Comparison of ENCODE assay signal across 8 cellular contexts in genomic region chr1:56424744-56425493, GRCh38.
DNase-seq lines count a peak whose midpoint lies in the region; ATAC-seq lines count a peak whose summit lies in the region.

No MANE protein-coding gene starts in this region.

- POLR2A ChIA-PET in naive thymus-derived CD4-positive, alpha-beta T cell (lab: Charles Lee): no interaction called here

- no peaks in the 10 kb centered on the region for H3K9me3 Mint-ChIP-seq in dendritic cell treated with granulocyte-macrophage colony-stimulating factor and Interleukin-4, amounts not matched to agents 40 ng/mL and 50 ng/mL, for 4 days
- peaks cover 0 to 9% (median 1%) of the 10 kb centered on the region in 11 donors for H3K9me3 Mint-ChIP-seq in naive thymus-derived CD4-positive, alpha-beta T cell

- H3K4me1 Mint-ChIP-seq in dendritic cell treated with granulocyte-macrophage colony-stimulating factor and Interleukin-4, amounts not matched to agents 40 ng/mL and 50 ng/mL, for 4 days (ENCODE audit: low read depth): peaks cover 35% of the 10 kb centered on the region
- H3K4me1 Mint-ChIP-seq in naive thymus-derived CD4-positive, alpha-beta T cell: no peaks in the 10 kb centered on the region

- H3K4me3 ChIP-seq in naive thymus-derived CD4-positive, alpha-beta T cell (ENCODE audit: low read length): no peak overlapping the region
- H3K4me3 ChIP-seq in effector memory CD4-positive, alpha-beta T cell (ENCODE audit: insufficient read depth, low read depth, low read length, poor library complexity, severe bottlenecking): no peak overlapping the region

- H3K36me3 Mint-ChIP-seq in dendritic cell treated with granulocyte-macrophage colony-stimulating factor and Interleukin-4, amounts not matched to agents 40 ng/mL and 50 ng/mL, for 4 days (ENCODE audit: low read depth): no peaks in the 10 kb centered on the region
- no peaks in the 10 kb centered on the region for H3K36me3 Mint-ChIP-seq in naive thymus-derived CD4-positive, alpha-beta T cell

- CTCF ChIA-PET in naive thymus-derived CD4-positive, alpha-beta T cell (lab: Charles Lee): no interaction called here

- intact Hi-C loops in dendritic cell treated with granulocyte-macrophage colony-stimulating factor and Interleukin-4, amounts not matched to agents 40 ng/mL and 50 ng/mL, for 4 days (cut with micrococcal nuclease): loop anchor here (10.0 kb wide), 1 partner anchor 50 kb away; no protein-coding TSS in a partner anchor
- intact Hi-C loops in naive thymus-derived CD4-positive, alpha-beta T cell (cut with micrococcal nuclease): no loop called here

- H3K27ac Mint-ChIP-seq in dendritic cell treated with granulocyte-macrophage colony-stimulating factor and Interleukin-4, amounts not matched to agents 40 ng/mL and 50 ng/mL, for 4 days: peak overlapping the region; percentile 82
- no peak overlapping the region for H3K27ac Mint-ChIP-seq in naive thymus-derived CD4-positive, alpha-beta T cell

- H3K27ac ChIP-seq in naive thymus-derived CD4-positive, alpha-beta T cell (ENCODE audit: low read depth, low read length): no peak overlapping the region
- H3K27ac ChIP-seq in effector memory CD4-positive, alpha-beta T cell (ENCODE audit: insufficient read depth, low read length, poor library complexity, severe bottlenecking): no peak overlapping the region

- H3K9me3 ChIP-seq in naive thymus-derived CD4-positive, alpha-beta T cell (ENCODE audit: control insufficient read depth in 2 of 3, low read length in 3 of 3): no peaks in the 10 kb centered on the region
- H3K9me3 ChIP-seq in effector memory CD4-positive, alpha-beta T cell (ENCODE audit: control insufficient read depth, low read length): no peaks in the 10 kb centered on the region

- ATAC-seq in naive thymus-derived CD4-positive, alpha-beta T cell: peak; percentile 92
- no peak for ATAC-seq in HG03439 (IDR thresholded peaks at IDR 0.05; ENCODE audit: unreplicated experiment)

- H3K4me3 Mint-ChIP-seq in dendritic cell treated with granulocyte-macrophage colony-stimulating factor and Interleukin-4, amounts not matched to agents 40 ng/mL and 50 ng/mL, for 4 days: no peak overlapping the region
- H3K4me3 Mint-ChIP-seq in naive thymus-derived CD4-positive, alpha-beta T cell: no peak overlapping the region

- no peaks in the 10 kb centered on the region for H3K27me3 Mint-ChIP-seq in dendritic cell treated with granulocyte-macrophage colony-stimulating factor and Interleukin-4, amounts not matched to agents 40 ng/mL and 50 ng/mL, for 4 days
- peaks cover 0 to 10% (median 0%) of the 10 kb centered on the region in 5 donors for H3K27me3 Mint-ChIP-seq in naive thymus-derived CD4-positive, alpha-beta T cell

- H3K36me3 ChIP-seq in naive thymus-derived CD4-positive, alpha-beta T cell (ENCODE audit: control insufficient read depth in 2 of 3, insufficient read depth in 3 of 3, low read length in 3 of 3): no peaks in the 10 kb centered on the region
- H3K36me3 ChIP-seq in effector memory CD4-positive, alpha-beta T cell (ENCODE audit: control insufficient read depth, insufficient read depth, low read length): no peaks in the 10 kb centered on the region

- H3K4me1 ChIP-seq in naive thymus-derived CD4-positive, alpha-beta T cell (ENCODE audit: control insufficient read depth in 2 of 2, insufficient read depth in 2 of 2, low read length in 2 of 2): no peaks in the 10 kb centered on the region
- H3K4me1 ChIP-seq in effector memory CD4-positive, alpha-beta T cell (ENCODE audit: control insufficient read depth, insufficient read depth, low read length, poor library complexity, severe bottlenecking): no peaks in the 10 kb centered on the region

- no peaks in the 10 kb centered on the region for H3K27me3 ChIP-seq in naive thymus-derived CD4-positive, alpha-beta T cell (ENCODE audit: control insufficient read depth in 2 of 2, insufficient read depth in 2 of 2, low read length in 2 of 2)
- no peaks in the 10 kb centered on the region for H3K27me3 ChIP-seq in effector memory CD4-positive, alpha-beta T cell (replicated peaks; ENCODE audit: control insufficient read depth, insufficient read depth, low read length, poor library complexity, severe bottlenecking)

- peak; percentile 82 for DNase-seq in DMS53 (lab: John Stamatoyannopoulos, UW)
- DNase-seq in NCI-H446 (lab: John Stamatoyannopoulos, UW): peak; percentile 57 to 95
- no peak for DNase-seq in naive thymus-derived CD4-positive, alpha-beta T cell
- no peak for DNase-seq in activated T-cell treated with anti-CD3 and anti-CD28 coated beads, Interleukin-2, amount 50 U/mL, for 1 hour
- DNase-seq in effector memory CD4-positive, alpha-beta T cell: no peak
- no peak for DNase-seq in activated CD4-positive, alpha-beta T cell treated with anti-CD3 and anti-CD28 coated beads, Interleukin-2, amount 50 U/mL, for 48 hours

Comparison
In these comparisons a context has a peak if more than half of its experiments do, and no peak if none do; other contexts are left out.
1. DNase-seq: peak in DMS53 (single experiment) and NCI-H446 (2 of 2); none in naive thymus-derived CD4-positive, alpha-beta T cell (0 of 9), activated T-cell treated with anti-CD3 and anti-CD28 coated beads, Interleukin-2, amount 50 U/mL, for 1 hour (single experiment), effector memory CD4-positive, alpha-beta T cell (0 of 3) and activated CD4-positive, alpha-beta T cell treated with anti-CD3 and anti-CD28 coated beads, Interleukin-2, amount 50 U/mL, for 48 hours (0 of 2).